18 cellular contexts compared by ENCODE assay signal in the genomic region with DNA sequence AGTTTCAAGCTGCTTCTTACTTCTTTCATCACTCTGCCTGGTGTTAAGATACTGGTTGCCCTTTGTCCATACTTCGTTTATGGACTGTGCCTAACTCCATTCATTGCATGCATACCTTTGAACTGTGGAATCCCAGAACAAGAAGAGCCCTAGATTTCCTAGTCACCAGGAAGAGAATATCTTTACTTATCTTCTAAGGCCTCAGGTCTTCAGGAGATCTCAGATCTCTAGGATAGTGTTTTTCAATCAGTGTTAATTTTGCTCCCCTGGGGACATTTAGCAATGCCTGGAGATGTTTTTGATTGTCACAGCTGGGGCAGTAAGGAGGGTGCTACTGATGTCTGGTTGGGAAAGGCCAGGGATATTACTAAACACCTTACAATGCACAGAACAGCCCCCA.
"Had no signal": no experiment of that assay in that cellular context is flagged by ENCODE, and none has a peak within 500 bp of the region (broad histone marks: within the 10 kb centered on the region; RNA-seq: fewer than 3 reads in every experiment).

No MANE protein-coding gene starts in this region.

- H3K27me3 Mint-ChIP-seq: activated T-cell treated with anti-CD3 and anti-CD28 coated beads, Interleukin-2, amount 50 U/mL, for 24 hours; progenitor cell of endocrine pancreas had no signal

- DNase-seq: activated CD4-positive, alpha-beta T cell treated with anti-CD3 and anti-CD28 coated beads for 1 hour; activated CD4-positive, alpha-beta T cell treated with anti-CD3 and anti-CD28 coated beads, Interleukin-2, amount 50 U/mL, for 4 hours; activated CD8-positive, alpha-beta memory T cell treated with anti-CD3 and anti-CD28 coated beads for 24 hours; activated CD8-positive, alpha-beta memory T cell treated with anti-CD3 and anti-CD28 coated beads, Interleukin-2, amount 50 U/mL, for 4 hours; activated T-cell treated with anti-CD3 and anti-CD28 coated beads, Interleukin-2, amount 50 U/mL, for 24 hours; glutamatergic neuron; left ventricle myocardium inferior; midbrain; stimulated activated CD4-positive, alpha-beta T cell treated with anti-CD3 and anti-CD28 coated beads, Interleukin-4, amount 100 ng/mL, for 24 hours; stimulated activated naive CD8-positive, alpha-beta T cell treated with anti-CD3 and anti-CD28 coated beads, Interleukin-15, Interleukin-2, amounts not matched to agents 100 U/mL and 50 U/mL, for 24 hours; T-helper 1 cell had no signal

- H3K4me1 Mint-ChIP-seq: activated T-helper 17 cell treated with anti-CD3 and anti-CD28 coated beads, Interleukin-2, amount 50 U/mL, for 72 hours; central memory CD8-positive, alpha-beta T cell had no signal

- H3K36me3 ChIP-seq: esophagus muscularis mucosa, left ventricle myocardium inferior had no signal

- H3K27me3 ChIP-seq: esophagus muscularis mucosa had no signal

- H3K4me3 Mint-ChIP-seq: activated T-cell treated with anti-CD3 and anti-CD28 coated beads, Interleukin-2, amount 50 U/mL, for 24 hours; activated T-helper 17 cell treated with anti-CD3 and anti-CD28 coated beads, Interleukin-2, amount 50 U/mL, for 72 hours; central memory CD8-positive, alpha-beta T cell; nephron had no signal

- H3K4me1 ChIP-seq: esophagus muscularis mucosa, left ventricle myocardium inferior had no signal

- H3K36me3 Mint-ChIP-seq: activated naive CD4-positive, alpha-beta T cell treated with anti-CD3 and anti-CD28 coated beads, Interleukin-2, amount 50 U/mL, for 72 hours had no signal

- H3K27ac ChIP-seq: coronary artery, esophagus muscularis mucosa, left ventricle myocardium inferior had no signal

- H3K27ac Mint-ChIP-seq: activated naive CD4-positive, alpha-beta T cell treated with anti-CD3 and anti-CD28 coated beads, Interleukin-2, amount 50 U/mL, for 72 hours; activated T-cell treated with anti-CD3 and anti-CD28 coated beads, Interleukin-2, amount 50 U/mL, for 24 hours; activated T-helper 17 cell treated with anti-CD3 and anti-CD28 coated beads, Interleukin-2, amount 50 U/mL, for 72 hours; progenitor cell of endocrine pancreas had no signal

- H3K4me3 ChIP-seq: coronary artery, esophagus muscularis mucosa, left ventricle myocardium inferior had no signal

- H3K9me3 ChIP-seq: esophagus muscularis mucosa, left ventricle myocardium inferior had no signal

- H3K9me3 Mint-ChIP-seq: activated naive CD4-positive, alpha-beta T cell treated with anti-CD3 and anti-CD28 coated beads, Interleukin-2, amount 50 U/mL, for 72 hours; activated T-cell treated with anti-CD3 and anti-CD28 coated beads, Interleukin-2, amount 50 U/mL, for 24 hours; activated T-helper 17 cell treated with anti-CD3 and anti-CD28 coated beads, Interleukin-2, amount 50 U/mL, for 72 hours; central memory CD8-positive, alpha-beta T cell; nephron had no signal
